ENCODE assay signal across 26 cellular contexts in genomic region chr10:49668684-49669083, GRCh38. TPM values are rescaled to one million over a fixed set of nuclear protein-coding genes. Genes with fewer than 3 reads are reported as not detected.
"Had no signal": no experiment of that assay in that cellular context is flagged by ENCODE, and none has a peak within 500 bp of the region (broad histone marks: within the 10 kb centered on the region; RNA-seq: fewer than 3 reads in every experiment).

No MANE protein-coding gene starts in this region.

- H3K36me3 Mint-ChIP-seq: activated naive CD8-positive, alpha-beta T cell; brain had no signal

- DNase-seq: activated B cell treated with CpG ODN at 0.5 μM for 24 hours; activated CD4-positive, alpha-beta T cell treated with anti-CD3 and anti-CD28 coated beads for 1 hour; activated CD4-positive, alpha-beta T cell treated with anti-CD3 and anti-CD28 coated beads, Interleukin-2, amount 10 ng/mL, durations not matched to agents 24 days and 14 days; activated CD4-positive, alpha-beta T cell treated with anti-CD3 and anti-CD28 coated beads, Interleukin-2, amount 50 U/mL, for 48 hours; activated effector memory CD4-positive, alpha-beta T cell treated with anti-CD3 and anti-CD28 coated beads, Interleukin-2, amount 50 U/mL, for 16 hours; activated naive CD4-positive, alpha-beta T cell treated with anti-CD3 and anti-CD28 coated beads for 36 hours; activated T-cell treated with anti-CD3 and anti-CD28 coated beads, Interleukin-2, amount 50 U/mL, for 4 hours; amygdala; cerebellar nuclear complex; MG63; NCI-H1105 treated with DMSO at 0.1 percent for 48 hours; NCI-H1436 treated with DMSO at 0.1 percent for 48 hours; NCI-H1930; NCI-H446; NCI-H524; Peyer's patch; Right ventricle myocardium superior; SJCRH30; T-helper 17 cell; T-helper 9 cell had no signal

- H3K4me2 ChIP-seq: KMS-11 had no signal

- H3K9ac ChIP-seq: KMS-11 had no signal

- H3K9me3 ChIP-seq: MG63, SJCRH30 had no signal

- H3K4me1 Mint-ChIP-seq: activated B cell treated with CpG ODN at 0.5 μM for 24 hours; activated CD4-positive, alpha-beta T cell treated with anti-CD3 and anti-CD28 coated beads, Interleukin-2, amount 10 ng/mL, durations not matched to agents 24 days and 14 days; brain; T-helper 17 cell had no signal

- H3K27ac ChIP-seq: cardiac muscle cell, KMS-11, Peyer's patch, RWPE1, SJCRH30 had no signal

- H3K27me3 ChIP-seq: Peyer's patch, SJCRH30 had no signal

- H3K4me1 ChIP-seq: Peyer's patch, SJCRH30 had no signal

- H3K9me3 Mint-ChIP-seq: activated CD4-positive, alpha-beta T cell treated with anti-CD3 and anti-CD28 coated beads, Interleukin-2, amount 10 ng/mL, durations not matched to agents 24 days and 14 days; activated naive CD4-positive, alpha-beta T cell treated with anti-CD3 and anti-CD28 coated beads for 36 hours; activated T-cell treated with anti-CD3 and anti-CD28 coated beads, Interleukin-2, amount 50 U/mL, for 4 hours had no signal

- H3K36me3 ChIP-seq: cardiac muscle cell, MG63, Peyer's patch, SJCRH30 had no signal

- H3K4me3 ChIP-seq: cardiac muscle cell, MG63, Peyer's patch, SJCRH30 had no signal

- ATAC-seq: activated T-cell treated with anti-CD3 and anti-CD28 coated beads, Interleukin-2, amount 50 U/mL, for 4 hours; T-helper 17 cell had no signal

- H3K27ac Mint-ChIP-seq: activated B cell treated with CpG ODN at 0.5 μM for 24 hours; activated CD4-positive, alpha-beta T cell treated with anti-CD3 and anti-CD28 coated beads, Interleukin-2, amount 10 ng/mL, durations not matched to agents 24 days and 14 days; activated naive CD4-positive, alpha-beta T cell treated with anti-CD3 and anti-CD28 coated beads for 36 hours; activated naive CD8-positive, alpha-beta T cell; brain; T-helper 17 cell had no signal

- FAIRE-seq: astrocyte had no signal

- H3K4me3 Mint-ChIP-seq: activated B cell treated with CpG ODN at 0.5 μM for 24 hours; activated CD4-positive, alpha-beta T cell treated with anti-CD3 and anti-CD28 coated beads, Interleukin-2, amount 10 ng/mL, durations not matched to agents 24 days and 14 days; activated naive CD4-positive, alpha-beta T cell treated with anti-CD3 and anti-CD28 coated beads for 36 hours; activated naive CD8-positive, alpha-beta T cell; activated T-cell treated with anti-CD3 and anti-CD28 coated beads, Interleukin-2, amount 50 U/mL, for 4 hours; brain; T-helper 17 cell had no signal

RNA-seq across cellular contexts. Expression of gene C10orf53, which starts 10.8 kb away (rescaled TPM):
- total RNA-seq: activated B cell treated with CpG ODN at 0.5 μM for 24 hours; activated CD4-positive, alpha-beta T cell treated with anti-CD3 and anti-CD28 coated beads, Interleukin-2, amount 10 ng/mL, durations not matched to agents 24 days and 14 days; activated naive CD4-positive, alpha-beta T cell treated with anti-CD3 and anti-CD28 coated beads for 36 hours; activated T-cell treated with anti-CD3 and anti-CD28 coated beads, Interleukin-2, amount 50 U/mL, for 4 hours; astrocyte; cardiac muscle cell; Peyer's patch; Right ventricle myocardium superior; SJCRH30; T-helper 17 cell had no signal
- polyA plus RNA-seq: cardiac muscle cell had no signal

RNA-seq across cellular contexts. Expression of gene CHAT, which starts 54.8 kb away (rescaled TPM):
- total RNA-seq: activated B cell treated with CpG ODN at 0.5 μM for 24 hours; activated CD4-positive, alpha-beta T cell treated with anti-CD3 and anti-CD28 coated beads, Interleukin-2, amount 10 ng/mL, durations not matched to agents 24 days and 14 days; activated naive CD4-positive, alpha-beta T cell treated with anti-CD3 and anti-CD28 coated beads for 36 hours; activated T-cell treated with anti-CD3 and anti-CD28 coated beads, Interleukin-2, amount 50 U/mL, for 4 hours; cardiac muscle cell; Right ventricle myocardium superior; SJCRH30; T-helper 17 cell had no signal
- polyA plus RNA-seq: cardiac muscle cell had no signal

RNA-seq across cellular contexts. Expression of gene SLC18A3, which starts 58.6 kb away (rescaled TPM):
- total RNA-seq: activated B cell treated with CpG ODN at 0.5 μM for 24 hours; activated CD4-positive, alpha-beta T cell treated with anti-CD3 and anti-CD28 coated beads, Interleukin-2, amount 10 ng/mL, durations not matched to agents 24 days and 14 days; activated naive CD4-positive, alpha-beta T cell treated with anti-CD3 and anti-CD28 coated beads for 36 hours; activated T-cell treated with anti-CD3 and anti-CD28 coated beads, Interleukin-2, amount 50 U/mL, for 4 hours; cardiac muscle cell; Right ventricle myocardium superior; SJCRH30; T-helper 17 cell had no signal
- polyA plus RNA-seq: cardiac muscle cell had no signal
